ENCODE assay signal across 7 cellular contexts in the genomic region with DNA sequence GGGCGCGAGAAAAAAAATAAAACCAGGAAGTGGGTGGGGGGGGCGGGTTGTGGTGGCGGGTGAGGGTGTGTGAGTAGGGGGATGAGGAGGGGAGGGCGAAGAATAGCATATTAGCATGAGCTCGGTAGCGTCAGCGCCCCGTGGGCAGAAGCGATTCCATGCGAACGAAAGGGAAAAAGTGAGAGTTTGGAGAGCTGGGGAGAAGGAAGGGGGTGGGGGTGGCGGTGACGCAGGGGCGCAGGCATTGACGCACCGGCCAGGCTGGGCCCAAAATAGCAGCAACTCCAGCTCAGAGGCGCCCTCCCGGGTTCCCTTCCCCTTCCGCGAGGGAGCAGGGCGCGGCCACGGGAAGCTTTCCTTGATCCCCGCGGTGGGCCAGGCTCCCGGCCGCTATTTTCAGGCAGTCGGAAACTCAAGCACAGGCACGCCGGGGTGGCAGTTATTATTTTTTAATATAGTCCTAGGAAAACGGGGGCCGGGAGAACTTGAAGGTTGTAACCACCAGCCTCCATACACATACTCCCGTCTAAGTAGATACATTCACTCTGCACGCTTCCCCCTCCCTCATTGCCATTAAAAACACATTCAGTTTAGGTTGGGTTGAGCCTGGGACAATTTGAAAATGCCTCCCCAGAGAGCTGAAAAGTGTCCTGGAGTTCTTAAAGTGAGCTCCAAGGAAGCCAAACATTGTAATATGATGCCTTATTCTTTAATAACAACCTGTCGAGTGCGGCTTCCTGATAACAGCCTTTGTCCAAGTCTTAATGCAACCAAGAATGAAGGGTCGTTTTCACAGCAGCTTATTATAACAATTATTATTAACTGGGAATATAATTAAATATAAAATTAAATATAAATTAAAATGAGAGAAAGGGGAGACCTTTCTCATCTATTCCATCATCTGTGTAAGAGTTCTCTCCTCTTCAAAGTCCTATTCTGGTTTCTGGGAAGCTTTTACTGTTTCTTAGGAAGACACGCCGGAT.
DNase-seq lines count a peak whose midpoint lies in the region; ATAC-seq lines count a peak whose summit lies in the region.

No MANE protein-coding gene starts in this region.

- DNase-seq in NCI-H226 = peak; percentile 81
- DNase-seq in activated CD4-positive, alpha-beta T cell treated with anti-CD3 and anti-CD28 coated beads for 4 hours = peak; percentile 91 to 92
- DNase-seq in left kidney (ENCODE audit: low read depth, low spot score) = peak; percentile 75
- peak; percentile 83 for DNase-seq in stimulated activated CD4-positive, alpha-beta T cell treated with anti-CD3 and anti-CD28 coated beads, Interleukin-1b, Interleukin-23, amount 100 ng/mL, for 48 hours

- peak overlapping the region; percentile 95 for H3K27ac ChIP-seq in cingulate gyrus (ENCODE audit: low read depth, low read length)

- peak; percentile 30 for ATAC-seq in GM18502 (IDR thresholded peaks at IDR 0.05; ENCODE audit: poor library complexity, unreplicated experiment)
- ATAC-seq in HG03025 (IDR thresholded peaks at IDR 0.05; ENCODE audit: low FRiP score, unreplicated experiment) = peak; percentile 16

Comparison
In these comparisons a context has a peak if more than half of its experiments do, and no peak if none do; other contexts are left out.
1. Peak in every context shown above with its lines: DNase-seq, ATAC-seq and H3K27ac ChIP-seq.